In the genomic region with DNA sequence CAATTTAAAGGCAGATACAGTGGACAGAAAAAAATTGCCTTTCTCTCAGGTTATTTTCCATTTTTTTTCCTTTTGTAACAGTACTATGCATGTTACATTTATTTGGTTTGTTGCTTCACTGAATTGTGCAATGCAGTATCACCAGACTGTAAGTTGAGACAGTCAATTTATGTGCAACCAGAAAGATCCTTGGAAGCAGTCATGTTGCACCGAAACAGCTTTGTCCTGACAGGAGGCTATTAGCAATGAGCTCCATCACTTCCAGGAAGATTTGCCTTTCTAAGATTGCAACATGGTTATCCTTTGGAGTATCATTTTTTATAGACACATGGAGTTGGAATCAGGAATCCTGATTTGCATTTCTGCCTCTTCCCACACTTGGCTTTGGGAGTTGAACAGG, we compare ENCODE assay signal across 1 cellular context.
TF ChIP-seq lines count a peak whose summit lies in the region.

No MANE protein-coding gene starts in this region.

TF ChIP-seq in IMR-90, 13 proteins besides CTCF, POLR2A, EP300 and RAD21:
- TF ChIP-seq, protein P1, sequence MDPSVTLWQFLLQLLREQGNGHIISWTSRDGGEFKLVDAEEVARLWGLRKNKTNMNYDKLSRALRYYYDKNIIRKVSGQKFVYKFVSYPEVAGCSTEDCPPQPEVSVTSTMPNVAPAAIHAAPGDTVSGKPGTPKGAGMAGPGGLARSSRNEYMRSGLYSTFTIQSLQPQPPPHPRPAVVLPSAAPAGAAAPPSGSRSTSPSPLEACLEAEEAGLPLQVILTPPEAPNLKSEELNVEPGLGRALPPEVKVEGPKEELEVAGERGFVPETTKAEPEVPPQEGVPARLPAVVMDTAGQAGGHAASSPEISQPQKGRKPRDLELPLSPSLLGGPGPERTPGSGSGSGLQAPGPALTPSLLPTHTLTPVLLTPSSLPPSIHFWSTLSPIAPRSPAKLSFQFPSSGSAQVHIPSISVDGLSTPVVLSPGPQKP (IDR thresholded peaks at IDR 0.05; ENCODE audit: borderline replicate concordance, low read depth, low read length): no peak
- TF ChIP-seq MAFK (IDR thresholded peaks at IDR 0.05; ENCODE audit: low read depth, low read length) (no peak), RFX5 (IDR thresholded peaks at IDR 0.05; ENCODE audit: low read depth, low read length) (no peak), CHD1 (IDR thresholded peaks at IDR 0.05; ENCODE audit: low read depth, low read length) (no peak), MXI1 (IDR thresholded peaks at IDR 0.05; ENCODE audit: borderline replicate concordance, low read depth, low read length) (no peak), SMC3 (IDR thresholded peaks at IDR 0.05; ENCODE audit: low read depth, low read length) (no peak), MAZ (IDR thresholded peaks at IDR 0.05; ENCODE audit: borderline replicate concordance, low read depth, low read length) (no peak), RCOR1 (IDR thresholded peaks at IDR 0.05; ENCODE audit: insufficient replicate concordance, low read length) (no peak), BHLHE40 (IDR thresholded peaks at IDR 0.05; ENCODE audit: low read depth, low read length) (no peak), FOS (IDR thresholded peaks at IDR 0.05; ENCODE audit: low read depth, low read length) (no peak), NFE2L2 (IDR thresholded peaks at IDR 0.05; ENCODE audit: low read depth, low read length) (no peak), CEBPB (IDR thresholded peaks at IDR 0.05; ENCODE audit: low read depth, low read length) (no peak)
- TF ChIP-seq, protein P2, sequence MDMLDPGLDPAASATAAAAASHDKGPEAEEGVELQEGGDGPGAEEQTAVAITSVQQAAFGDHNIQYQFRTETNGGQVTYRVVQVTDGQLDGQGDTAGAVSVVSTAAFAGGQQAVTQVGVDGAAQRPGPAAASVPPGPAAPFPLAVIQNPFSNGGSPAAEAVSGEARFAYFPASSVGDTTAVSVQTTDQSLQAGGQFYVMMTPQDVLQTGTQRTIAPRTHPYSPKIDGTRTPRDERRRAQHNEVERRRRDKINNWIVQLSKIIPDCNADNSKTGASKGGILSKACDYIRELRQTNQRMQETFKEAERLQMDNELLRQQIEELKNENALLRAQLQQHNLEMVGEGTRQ (IDR thresholded peaks at IDR 0.05; ENCODE audit: low read depth, low read length): no peak
